8 cellular contexts compared by ENCODE assay signal in the genomic region with DNA sequence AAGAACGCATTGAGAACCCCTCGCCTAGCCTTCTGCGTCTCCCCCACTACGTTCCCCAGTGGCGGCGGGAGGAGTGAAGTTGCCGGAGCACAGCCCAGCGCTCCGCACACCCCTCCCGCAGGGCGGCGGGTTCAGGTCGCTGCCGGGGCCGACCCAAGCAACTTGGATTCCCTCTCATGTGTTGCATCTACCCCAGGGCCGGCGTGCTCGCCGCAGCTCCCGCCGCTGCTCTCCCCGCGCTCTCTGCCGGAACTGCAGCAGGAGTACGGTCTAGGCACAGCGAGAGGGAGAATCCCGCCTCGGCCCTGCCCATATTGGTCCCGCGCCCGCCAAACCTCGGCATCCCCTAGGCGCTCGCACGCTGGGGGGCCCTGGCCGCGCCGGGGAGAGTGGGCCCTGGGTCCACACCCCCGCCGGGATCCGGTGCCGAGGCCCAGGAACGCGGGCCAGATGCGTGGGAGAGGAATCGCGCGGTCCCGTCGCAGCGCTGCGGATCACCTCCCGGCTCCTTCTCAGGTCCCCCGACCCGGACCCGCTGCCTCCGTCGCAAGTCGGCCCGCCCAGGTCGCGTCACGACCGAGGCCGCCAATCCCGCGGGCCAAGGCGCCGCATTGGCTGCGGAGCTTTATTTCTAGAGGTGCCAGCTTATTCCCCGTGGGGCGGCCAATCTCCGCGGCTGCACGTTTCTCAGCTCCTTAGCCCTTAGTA. TPM values are rescaled to one million over a fixed set of nuclear protein-coding genes. Genes with fewer than 3 reads are reported as not detected.
DNase-seq lines count a peak whose midpoint lies in the region; ATAC-seq and TF ChIP-seq lines count a peak whose summit lies in the region.

No MANE protein-coding gene starts in this region.

- ATAC-seq in GM18861 (IDR thresholded peaks at IDR 0.05; ENCODE audit: unreplicated experiment) (peak; percentile 24), HG03066 (IDR thresholded peaks at IDR 0.05; ENCODE audit: low read depth, unreplicated experiment) (peak; percentile 28), left lung (peak; percentile 78)

- DNase-seq in ACHN (peak; percentile 95), NCI-H2227 treated with DMSO at 0.1 percent for 48 hours (lab: John Stamatoyannopoulos, UW) (peak; percentile 66), colonic mucosa (peak; percentile 91), left lung (peak; percentile 88 to 95)
- DNase-seq in activated CD4-positive, alpha-beta T cell treated with anti-CD3 and anti-CD28 coated beads for 4 hours = peak; percentile 79 to 80
- peak; percentile 80 for DNase-seq in stimulated activated CD4-positive, alpha-beta T cell treated with anti-CD3 and anti-CD28 coated beads, Interleukin-2, amount 100 ng/mL, for 4 hours (ENCODE audit: low read depth)

- in situ Hi-C loops in ACHN (cut with HindIII; ENCODE audit: low pct_ligation_motif_present, low pct_unique_long_range_greater_than_20kb, low sequenced_read_pairs) = no loop called here

- H3K9ac ChIP-seq in colonic mucosa (ENCODE audit: low read depth in 2 of 2, low read length in 2 of 2) = peak overlapping the region; percentile 77 to 89

- H3K4me3 ChIP-seq in colonic mucosa = peak overlapping the region; percentile 77
- H3K4me3 ChIP-seq in left lung = peak overlapping the region; percentile 87 to 94

- H3K36me3 ChIP-seq in colonic mucosa (no peaks in the 10 kb centered on the region), left lung (no peaks in the 10 kb centered on the region)

- H3K27me3 ChIP-seq in colonic mucosa (no peaks in the 10 kb centered on the region), left lung (peaks cover 0 to 29% of the 10 kb centered on the region in 2 donors)

- TF ChIP-seq CTCF in colonic mucosa (IDR thresholded peaks at IDR 0.05) (no peak), left lung (IDR thresholded peaks at IDR 0.05) (peak in 1 of 2 donors; percentile 4)

- intact Hi-C loops in colonic mucosa (cut with DNase I) (loop anchor here (10.0 kb wide), 1 partner anchor 55 kb away; no protein-coding TSS in a partner anchor), left lung (cut with DNase I) (no loop called here)

- H3K4me1 ChIP-seq in colonic mucosa = no peaks in the 10 kb centered on the region
- peaks cover 27 to 39% of the 10 kb centered on the region in 2 donors for H3K4me1 ChIP-seq in left lung

- H3K9me3 ChIP-seq in colonic mucosa (no peaks in the 10 kb centered on the region), left lung (no peaks in the 10 kb centered on the region)

- H3K27ac ChIP-seq in colonic mucosa = peak overlapping the region; percentile 84
- H3K27ac ChIP-seq in left lung = peak overlapping the region; percentile 92 to 94

RNA-seq across cellular contexts. Expression of gene TMEM243, which starts 0.6 kb away (rescaled TPM):
- total RNA-seq in colonic mucosa (10 to 100 TPM; 16.4 to 23.1 TPM), left lung (10 to 100 TPM; 59.8 to 99.1 TPM)

Comparison
In these comparisons a context has a peak if more than half of its experiments do, and no peak if none do; other contexts are left out.
1. Peak in every context shown above with its lines: DNase-seq, ATAC-seq, H3K4me3 ChIP-seq and H3K27ac ChIP-seq.
2. ATAC-seq: peak in every context shown above with its lines; median percentile 78 in left lung; 28 in HG03066; 24 in GM18861.